Comparison of ENCODE assay signal across 22 cellular contexts in genomic region chr6:123215211-123215610, GRCh38.
A peak's percentile ranks its signal among the peaks of the same experiment; 100 is the strongest.
DNase-seq lines count a peak whose midpoint lies in the region; ATAC-seq and TF ChIP-seq lines count a peak whose summit lies in the region.
"Had no signal": no experiment of that assay in that cellular context is flagged by ENCODE, and none has a peak within 500 bp of the region (broad histone marks: within the 10 kb centered on the region; RNA-seq: fewer than 3 reads in every experiment).

No MANE protein-coding gene starts in this region.

- no peak overlapping the region for H3K4me3 Mint-ChIP-seq in neural crest cell
- H3K4me3 Mint-ChIP-seq: B cell, CD14-positive monocyte, IgD-negative memory B cell had no signal

- no peaks in the 10 kb centered on the region for H4K20me1 ChIP-seq in Loucy (ENCODE audit: insufficient read depth, low read length, poor library complexity, severe bottlenecking)

- H3K4me1 ChIP-seq in A673 (ENCODE audit: insufficient read depth, low read length, poor library complexity, severe bottlenecking) (peaks cover 67% of the 10 kb centered on the region), Loucy (ENCODE audit: insufficient read depth, low read length, poor library complexity, severe bottlenecking) (no peaks in the 10 kb centered on the region)
- H3K4me1 ChIP-seq: SJSA1 had no signal

- intact Hi-C loops in A673 (cut with micrococcal nuclease; ENCODE audit: unreplicated experiment), result loop anchor here (1.0 to 10.0 kb wide), 7 partner anchors 8 to 1564 kb away; partner anchors contain the start of gene CLVS2
- intact Hi-C loops in left ventricle myocardium superior (cut with micrococcal nuclease), result no loop called here

- peak overlapping the region; percentile 7 for H3K4me2 ChIP-seq in Loucy (ENCODE audit: low read depth, low read length, poor library complexity, severe bottlenecking)

- no peaks in the 10 kb centered on the region for H3F3A ChIP-seq in Loucy (ENCODE audit: low read depth)

- no peak overlapping the region for H3K4me3 ChIP-seq in A673 (ENCODE audit: low read depth, low read length, poor library complexity, severe bottlenecking)
- H3K4me3 ChIP-seq in Loucy (ENCODE audit: low read length, poor library complexity, severe bottlenecking), result no peak overlapping the region
- H3K4me3 ChIP-seq in SK-N-MC, result peak overlapping the region; percentile 25
- H3K4me3 ChIP-seq: SJSA1 had no signal

- H3K36me3 ChIP-seq in A673 (ENCODE audit: insufficient read depth, low read length, poor library complexity, severe bottlenecking) (peaks cover 36% of the 10 kb centered on the region), Loucy (ENCODE audit: insufficient read depth, low read length) (no peaks in the 10 kb centered on the region), SK-N-MC (ENCODE audit: insufficient read depth, low read length) (peaks cover 26% of the 10 kb centered on the region; the same call in 1 of the 2 replicates)
- H3K36me3 ChIP-seq: SJSA1 had no signal

- H3K79me2 ChIP-seq in Loucy (ENCODE audit: insufficient read depth, low read length), result no peaks in the 10 kb centered on the region

- H3K27me3 ChIP-seq in A673 (replicated peaks; ENCODE audit: insufficient read depth, low read depth, low read length, poor library complexity) (no peaks in the 10 kb centered on the region), Loucy (ENCODE audit: insufficient read depth, low read length, poor library complexity, severe bottlenecking) (no peaks in the 10 kb centered on the region)
- H3K27me3 ChIP-seq: SJSA1 had no signal

- peaks cover 14% of the 10 kb centered on the region for H3K9me3 ChIP-seq in A673 (ENCODE audit: low read depth, low read length, poor library complexity, severe bottlenecking)
- no peaks in the 10 kb centered on the region for H3K9me3 ChIP-seq in Loucy (ENCODE audit: insufficient read depth, low read depth, low read length)
- peaks cover 4% of the 10 kb centered on the region; the same call in 1 of the 2 replicates for H3K9me3 ChIP-seq in SK-N-MC (ENCODE audit: low read depth, low read length)
- H3K9me3 ChIP-seq: SJSA1 had no signal

- no peak overlapping the region for H3K9ac ChIP-seq in Loucy (ENCODE audit: low read depth, low read length, poor library complexity, severe bottlenecking)
- H3K9ac ChIP-seq in SK-N-MC (ENCODE audit: insufficient read length), result peak overlapping the region; percentile 16

- POLR2A ChIA-PET in A673 (lab: Charles Lee; ENCODE audit: low non-redundant PET), result interaction anchor here (2.4 kb wide), 1 partner anchor 8 kb away, joined by 14 read pairs; no protein-coding TSS in a partner anchor

- H3K9me3 Mint-ChIP-seq in neural crest cell, result peaks cover 2% of the 10 kb centered on the region

- no peaks in the 10 kb centered on the region for H3K27me3 Mint-ChIP-seq in neural crest cell (ENCODE audit: low read depth)
- H3K27me3 Mint-ChIP-seq: B cell, IgD-negative memory B cell had no signal

- CTCF ChIA-PET in A673 (lab: Charles Lee), result interaction anchor here (0.7 to 0.8 kb wide), 3 partner anchors 45 to 346 kb away, joined by 3 to 6 read pairs (median 3); no protein-coding TSS in a partner anchor

- BruUV-seq in A673 (replicated peaks; lab: Mats Ljungman, UMichigan), result no TSS peak

- no peaks in the 10 kb centered on the region for H3K36me3 Mint-ChIP-seq in neural crest cell (ENCODE audit: low read depth)
- H3K36me3 Mint-ChIP-seq: CD14-positive monocyte, IgD-negative memory B cell had no signal

- DNase-seq in A673 (ENCODE audit: low spot score) (peak; percentile 98), SK-N-MC (ENCODE audit: low read depth, low spot score) (peak; percentile 73), neural crest cell (ENCODE audit: low read depth, low spot score) (no peak), left ventricle myocardium superior (no peak), NCI-H345 (lab: John Stamatoyannopoulos, UW) (no peak), NCI-H446 treated with DMSO at 0.1 percent for 48 hours (lab: John Stamatoyannopoulos, UW) (no peak)
- DNase-seq: DMS53, EL, GF-D8, NCI-H187 treated with DMSO at 0.1 percent for 48 hours, NCI-H2107, NCI-H2227 treated with DMSO at 0.1 percent for 48 hours, NCI-H524, NCI-H774, SW 1271 had no signal

- peaks cover 20% of the 10 kb centered on the region for H3K4me1 Mint-ChIP-seq in neural crest cell
- H3K4me1 Mint-ChIP-seq: B cell, CD14-positive monocyte, IgD-negative memory B cell had no signal

- TF ChIP-seq CTCF in A673 (conservative IDR thresholded peaks at IDR 0.05; ENCODE audit: low read depth, low read length), result no peak
- TF ChIP-seq CTCF in Loucy (conservative IDR thresholded peaks at IDR 0.05; ENCODE audit: low read length), result no peak
- TF ChIP-seq CTCF in neural crest cell (conservative IDR thresholded peaks at IDR 0.05), result no peak

- H3K9me2 ChIP-seq in Loucy (replicated peaks; ENCODE audit: low read depth, low read length), result no peaks in the 10 kb centered on the region

- H3K27ac Mint-ChIP-seq in neural crest cell (ENCODE audit: unreplicated experiment), result peak overlapping the region; percentile 37
- H3K27ac Mint-ChIP-seq: B cell, CD14-positive monocyte, IgD-negative memory B cell had no signal

- no peak overlapping the region; the same call in 1 of the 2 replicates for H2AFZ ChIP-seq in Loucy (ENCODE audit: low read length)

- ATAC-seq in GM19463 (IDR thresholded peaks at IDR 0.05; ENCODE audit: unreplicated experiment), result no peak
- no peak for ATAC-seq in left ventricle myocardium superior
- ATAC-seq: Right ventricle myocardium inferior had no signal

- peak overlapping the region; percentile 99 for H3K27ac ChIP-seq in A673 (ENCODE audit: low read depth, low read length, poor library complexity, severe bottlenecking)
- peak overlapping the region; percentile 76 for H3K27ac ChIP-seq in SK-N-MC
- H3K27ac ChIP-seq: SJSA1 had no signal

Comparison
In these comparisons a context has a peak if more than half of its experiments do, and no peak if none do; other contexts are left out.
1. DNase-seq: peak in A673 (single experiment) and SK-N-MC (single experiment); none in neural crest cell (single experiment), left ventricle myocardium superior (single experiment), NCI-H345 (single experiment) and NCI-H446 treated with DMSO at 0.1 percent for 48 hours (single experiment).